10 cellular contexts compared by ENCODE assay signal in genomic region chr13:52848455-52849190, GRCh38. TPM values are rescaled to one million over a fixed set of nuclear protein-coding genes. Genes with fewer than 3 reads are reported as not detected.
A peak's percentile ranks its signal among the peaks of the same experiment; 100 is the strongest.
DNase-seq lines count a peak whose midpoint lies in the region; TF ChIP-seq lines count a peak whose summit lies in the region.
"Had no signal": no experiment of that assay in that cellular context is flagged by ENCODE, and none has a peak within 500 bp of the region (broad histone marks: within the 10 kb centered on the region; RNA-seq: fewer than 3 reads in every experiment).

TSS of gene PCDH8 (minus strand) at chr13:52848640. CDS start at chr13:52848436, 204 bp downstream.

- no peak for TF ChIP-seq EP300 in esophagus muscularis mucosa (IDR thresholded peaks at IDR 0.05)

- TF ChIP-seq CTCF in HFFc6 (IDR thresholded peaks at IDR 0.05): no peak
- no peak for TF ChIP-seq CTCF in esophagus muscularis mucosa (IDR thresholded peaks at IDR 0.05)

- H2BK15ac ChIP-seq in neuronal stem cell (ENCODE audit: low read length): no peak within 1 kb of the TSS

- no CpG with 5 or more reads among the region's 41 CpGs for WGBS in neuronal stem cell (ENCODE audit: extremely low coverage in 2 of 2, insufficient read length in 2 of 2, insufficient replicate concordance in 1 of 2), 2 donors
- WGBS in esophagus muscularis mucosa: 2% methylated on average over 34 of the region's 41 CpGs

- H3K23ac ChIP-seq in neuronal stem cell (ENCODE audit: low read depth, low read length, poor library complexity): peak within 1 kb of the TSS; percentile 95

- peak within 1 kb of the TSS; percentile 85 for H3K4me2 ChIP-seq in neuronal stem cell (ENCODE audit: insufficient read depth, low read length, poor library complexity, severe bottlenecking)

- H3K9me3 ChIP-seq in neuronal stem cell (replicated peaks in 1 of 2; ENCODE audit: control insufficient read depth in 2 of 2, insufficient read depth in 1 of 2, low read depth in 1 of 2, low read length in 2 of 2): peaks cover 10 to 36% of the 10 kb centered on the region in 2 donors
- H3K9me3 ChIP-seq in esophagus muscularis mucosa: no peaks in the 10 kb centered on the region
- H3K9me3 ChIP-seq: thoracic aorta had no signal

- H2AK5ac ChIP-seq in neuronal stem cell (ENCODE audit: low read depth, low read length): peak within 1 kb of the TSS; percentile 16

- no peak within 1 kb of the TSS for H2BK120ac ChIP-seq in neuronal stem cell (ENCODE audit: low read depth, low read length)

- no peak within 1 kb of the TSS for H4K91ac ChIP-seq in neuronal stem cell (ENCODE audit: low read depth, low read length, poor library complexity)

- H3K4me3 Mint-ChIP-seq in HFFc6: no peak within 1 kb of the TSS

- peak within 1 kb of the TSS; percentile 24 to 73 for H3K4me3 ChIP-seq in neuronal stem cell (ENCODE audit: low read length in 2 of 2)
- H3K4me3 ChIP-seq in esophagus muscularis mucosa: peak within 1 kb of the TSS in 1 of 4 donors; percentile 26

- peaks cover 0 to 71% (median 29%) of the 10 kb centered on the region in 3 experiments for H3K27me3 ChIP-seq in neuronal stem cell (ENCODE audit: control insufficient read depth in 3 of 3, insufficient read depth in 3 of 3, low read depth in 1 of 3, low read length in 3 of 3)
- peaks cover 8 to 78% (median 55%) of the 10 kb centered on the region in 4 donors for H3K27me3 ChIP-seq in esophagus muscularis mucosa

- in situ Hi-C loops in G401 (cut with HindIII; ENCODE audit: low sequenced_read_pairs): no loop called here

- intact Hi-C loops in esophagus muscularis mucosa (cut with DNase I): no loop called here

- H3K27ac Mint-ChIP-seq in HFFc6: no peak within 1 kb of the TSS

- peaks cover 0 to 33% of the 10 kb centered on the region in 2 donors for H3K36me3 ChIP-seq in neuronal stem cell (replicated peaks in 1 of 2; ENCODE audit: control insufficient read depth in 2 of 2, insufficient read depth in 2 of 2, low read length in 2 of 2)
- H3K36me3 ChIP-seq in esophagus muscularis mucosa: no peaks in the 10 kb centered on the region
- H3K36me3 ChIP-seq: thoracic aorta had no signal

- peaks cover 9% of the 10 kb centered on the region for H3K9me3 Mint-ChIP-seq in HFFc6

- DNase-seq in G401 (ENCODE audit: low spot score) (peak; percentile 64), NCI-H2196 treated with DMSO at 0.1 percent for 48 hours (lab: John Stamatoyannopoulos, UW; ENCODE audit: unreplicated experiment) (peak; percentile 27), cerebellum (ENCODE audit: low spot score) (peak; percentile 63), neuronal stem cell (ENCODE audit: low spot score) (peak; percentile 79), SIG-M5 treated with dmso at 0.1 percent for 504 hours (lab: John Stamatoyannopoulos, UW; ENCODE audit: unreplicated experiment) (no peak), SHP77 (lab: John Stamatoyannopoulos, UW) (no peak), HFFc6 (no peak), esophagus muscularis mucosa (ENCODE audit: extremely low spot score) (no peak)

- peaks cover 17 to 29% of the 10 kb centered on the region in 2 donors for H3K4me1 ChIP-seq in neuronal stem cell (ENCODE audit: control insufficient read depth in 2 of 2, insufficient read depth in 1 of 2, low read depth in 1 of 2, low read length in 2 of 2)
- H3K4me1 ChIP-seq in esophagus muscularis mucosa: peaks cover 34 to 68% (median 57%) of the 10 kb centered on the region in 4 donors

- no peaks in the 10 kb centered on the region for H3K4me1 Mint-ChIP-seq in HFFc6 (ENCODE audit: low read depth)

- H2BK12ac ChIP-seq in neuronal stem cell (ENCODE audit: low read length): peak within 1 kb of the TSS; percentile 43

- peak within 1 kb of the TSS; percentile 59 for H3K14ac ChIP-seq in neuronal stem cell (ENCODE audit: low read length)

- no peak within 1 kb of the TSS for H4K8ac ChIP-seq in neuronal stem cell (ENCODE audit: low read depth, low read length)

- no peak for TF ChIP-seq POLR2A in esophagus muscularis mucosa (IDR thresholded peaks at IDR 0.05; ENCODE audit: low read depth)

- peaks cover 4% of the 10 kb centered on the region; the same call in 1 of the 2 replicates for H3K36me3 Mint-ChIP-seq in HFFc6 (ENCODE audit: low read depth)

- H2BK5ac ChIP-seq in neuronal stem cell (ENCODE audit: low read length): no peak within 1 kb of the TSS

- H3K27ac ChIP-seq in neuronal stem cell (replicated peaks; ENCODE audit: low read length): no peak within 1 kb of the TSS
- H3K27ac ChIP-seq in esophagus muscularis mucosa (replicated peaks in 1 of 4): no peak within 1 kb of the TSS
- H3K27ac ChIP-seq: thoracic aorta had no signal

- H3K18ac ChIP-seq in neuronal stem cell (ENCODE audit: low read length): peak within 1 kb of the TSS; percentile 25

- H3K4ac ChIP-seq in neuronal stem cell (ENCODE audit: low read length): no peak within 1 kb of the TSS

- H3K27me3 Mint-ChIP-seq in HFFc6 (ENCODE audit: insufficient read depth): peaks cover 15% of the 10 kb centered on the region

- H2AFZ ChIP-seq in neuronal stem cell (ENCODE audit: low read length): peak within 1 kb of the TSS; percentile 76

- H3K9ac ChIP-seq in neuronal stem cell (ENCODE audit: low read depth, low read length, poor library complexity): no peak within 1 kb of the TSS

- no peaks in the 10 kb centered on the region for H3K79me1 ChIP-seq in neuronal stem cell (ENCODE audit: low read depth, low read length)

RNA-seq across cellular contexts. Expression of gene PCDH8, which starts in this region (rescaled TPM):
- not detected in 2 replicates for total RNA-seq in G401 (2014; rRNA removed; shearing (Covaris generic))
- total RNA-seq in cerebellum: 42.9 TPM
- polyA plus RNA-seq in neuronal stem cell (2013, experiment 1 of 2): 0.14 TPM
- polyA plus RNA-seq in neuronal stem cell (2013, experiment 2 of 2): 0.26 TPM
- not detected for total RNA-seq in HFFc6 (2021; fragmentation: NEBNext Ultra II Directional; extraction: Animal tissue kit (Norgen Biotek cat#: 25700))
- under 1 TPM in 1 of 4 donors, not detected in 3; 0.11 TPM for total RNA-seq in esophagus muscularis mucosa
- total RNA-seq: NCI-H460, thoracic aorta had no signal

Comparison
In these comparisons a context has a peak if more than half of its experiments do, and no peak if none do; other contexts are left out.
1. RNA of gene PCDH8 (total RNA-seq): 42.9 TPM in cerebellum (single experiment); not detected in G401, not detected in HFFc6 and 0.11 TPM in esophagus muscularis mucosa; every median in the first group is over 10 times any median in the second.
2. Peak in DNase-seq in G401; RNA of the gene not detected or under 1 TPM.
3. DNase-seq: peak in NCI-H2196 treated with DMSO at 0.1 percent for 48 hours (single experiment), cerebellum (single experiment) and neuronal stem cell (single experiment); none in SIG-M5 treated with dmso at 0.1 percent for 504 hours (single experiment), SHP77 (0 of 2), HFFc6 (single experiment) and esophagus muscularis mucosa (single experiment).